ENCODE assay signal across 20 cellular contexts in the genomic region with DNA sequence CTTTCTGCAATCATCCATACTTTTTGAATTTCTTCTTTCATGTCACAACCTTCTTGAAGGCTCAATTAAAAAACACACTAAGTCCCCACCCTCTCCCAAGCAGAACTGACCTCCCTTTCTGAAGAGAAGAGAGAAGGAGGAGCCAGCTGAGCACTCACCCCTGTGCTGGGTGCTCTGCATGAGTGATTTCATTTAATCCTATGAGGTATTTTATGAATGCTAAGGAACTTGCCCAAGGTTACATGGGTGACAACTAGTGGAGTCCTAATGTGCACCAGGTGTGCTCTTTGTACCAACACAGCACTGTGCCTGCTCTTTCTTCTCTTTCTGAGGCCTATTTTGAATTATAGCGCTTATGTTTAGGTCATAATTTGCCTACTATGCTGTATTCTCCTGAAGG.
"Had no signal": no experiment of that assay in that cellular context is flagged by ENCODE, and none has a peak within 500 bp of the region (broad histone marks: within the 10 kb centered on the region; RNA-seq: fewer than 3 reads in every experiment).

No MANE protein-coding gene starts in this region.

- H3K27me3 Mint-ChIP-seq: activated naive CD4-positive, alpha-beta T cell treated with anti-CD3 and anti-CD28 coated beads, Interleukin-2, amount 10 ng/mL, durations not matched to agents 7 days and 5 days; memory B cell; naive thymus-derived CD8-positive, alpha-beta T cell had no signal

- H3K9me3 ChIP-seq: adrenal gland, esophagus muscularis mucosa, suprapubic skin, upper lobe of left lung had no signal

- ATAC-seq: naive thymus-derived CD8-positive, alpha-beta T cell; stimulated activated naive CD8-positive, alpha-beta T cell treated with anti-CD3 and anti-CD28 coated beads, Interleukin-15, Interleukin-2, amounts not matched to agents 100 U/mL and 50 U/mL, for 24 hours had no signal

- H3K27ac Mint-ChIP-seq: activated naive CD4-positive, alpha-beta T cell treated with anti-CD3 and anti-CD28 coated beads, Interleukin-2, amount 10 ng/mL, durations not matched to agents 7 days and 5 days; activated T-helper 2 cell treated with anti-CD3 and anti-CD28 coated beads, Interferon-gamma antibody, Interleukin-2, Interleukin-4, amounts not matched to agents 10 μg/mL and 5 μg/mL and 100 μg/mL, durations not matched to agents 14 hours and 24 hours and 36 hours; memory B cell; naive thymus-derived CD8-positive, alpha-beta T cell; T-helper 2 cell treated with Interferon-gamma antibody and Interleukin-4, amounts not matched to agents 5 μg/mL and 100 μg/mL, for 36 hours had no signal

- H3K9me3 Mint-ChIP-seq: activated naive CD4-positive, alpha-beta T cell treated with anti-CD3 and anti-CD28 coated beads, Interleukin-2, amount 10 ng/mL, durations not matched to agents 7 days and 5 days; activated T-helper 2 cell treated with anti-CD3 and anti-CD28 coated beads, Interferon-gamma antibody, Interleukin-2, Interleukin-4, amounts not matched to agents 10 μg/mL and 5 μg/mL and 100 μg/mL, durations not matched to agents 14 hours and 24 hours and 36 hours; memory B cell; naive thymus-derived CD8-positive, alpha-beta T cell; T-helper 2 cell treated with Interferon-gamma antibody and Interleukin-4, amounts not matched to agents 5 μg/mL and 100 μg/mL, for 36 hours had no signal

- H3K4me3 ChIP-seq: adrenal gland, cardiac muscle cell, esophagus muscularis mucosa, suprapubic skin, upper lobe of left lung had no signal

- DNase-seq: activated CD4-positive, alpha-beta T cell treated with anti-CD3 and anti-CD28 coated beads, Interleukin-2, amount 50 U/mL, for 4 hours; activated CD4-positive, CD25-positive, alpha-beta regulatory T cell treated with anti-CD3 and anti-CD28 coated beads, Interleukin-2, amount 50 U/mL, for 72 hours; activated naive CD4-positive, alpha-beta T cell treated with anti-CD3 and anti-CD28 coated beads, Interleukin-2, amount 10 ng/mL, durations not matched to agents 7 days and 5 days; activated T-cell treated with anti-CD3 and anti-CD28 coated beads for 4 hours; adrenal gland; hippocampal formation; kidney; left ventricle myocardium superior; naive thymus-derived CD8-positive, alpha-beta T cell; right cardiac atrium; small intestine; stimulated activated CD4-positive, alpha-beta T cell treated with anti-CD3 and anti-CD28 coated beads, Interleukin-4, amount 100 ng/mL, for 24 hours; stimulated activated naive CD8-positive, alpha-beta T cell treated with anti-CD3 and anti-CD28 coated beads, Interleukin-15, Interleukin-2, amounts not matched to agents 100 U/mL and 50 U/mL, for 24 hours; upper lobe of left lung had no signal

- H3K36me3 Mint-ChIP-seq: activated naive CD4-positive, alpha-beta T cell treated with anti-CD3 and anti-CD28 coated beads, Interleukin-2, amount 10 ng/mL, durations not matched to agents 7 days and 5 days; memory B cell; naive thymus-derived CD8-positive, alpha-beta T cell had no signal

- H3K27ac ChIP-seq: adrenal gland, cardiac muscle cell, suprapubic skin, upper lobe of left lung had no signal

- H3K4me1 Mint-ChIP-seq: activated naive CD4-positive, alpha-beta T cell treated with anti-CD3 and anti-CD28 coated beads, Interleukin-2, amount 10 ng/mL, durations not matched to agents 7 days and 5 days; memory B cell; naive thymus-derived CD8-positive, alpha-beta T cell had no signal

- H3K4me1 ChIP-seq: adrenal gland, suprapubic skin, upper lobe of left lung had no signal

- H3K36me3 ChIP-seq: cardiac muscle cell had no signal

- H3K4me3 Mint-ChIP-seq: activated naive CD4-positive, alpha-beta T cell treated with anti-CD3 and anti-CD28 coated beads, Interleukin-2, amount 10 ng/mL, durations not matched to agents 7 days and 5 days; memory B cell; naive thymus-derived CD8-positive, alpha-beta T cell; T-helper 2 cell treated with Interferon-gamma antibody and Interleukin-4, amounts not matched to agents 5 μg/mL and 100 μg/mL, for 36 hours had no signal

- H3K27me3 ChIP-seq: adrenal gland, cardiac muscle cell, esophagus muscularis mucosa, suprapubic skin, upper lobe of left lung had no signal
